ENCODE assay signal across 31 cellular contexts in genomic region chr5:74372051-74372450, GRCh38.
"Had no signal": no experiment of that assay in that cellular context is flagged by ENCODE, and none has a peak within 500 bp of the region (broad histone marks: within the 10 kb centered on the region; RNA-seq: fewer than 3 reads in every experiment).

No MANE protein-coding gene starts in this region.

- H3K9me3 Mint-ChIP-seq: activated B cell treated with CpG ODN at 0.5 μM for 24 hours; activated naive CD4-positive, alpha-beta T cell treated with anti-CD3 and anti-CD28 coated beads, Interleukin-2, amount 10 ng/mL, durations not matched to agents 7 days and 5 days; activated naive CD4-positive, alpha-beta T cell treated with anti-CD3 and anti-CD28 coated beads, Interleukin-2, amount 50 U/mL, for 72 hours; activated naive CD8-positive, alpha-beta T cell treated with anti-CD3 and anti-CD28 coated beads, Interleukin-2, amount 10 ng/mL, durations not matched to agents 7 days and 5 days; central memory CD8-positive, alpha-beta T cell; T-helper 2 cell treated with Interferon-gamma antibody and Interleukin-4, amounts not matched to agents 5 μg/mL and 100 μg/mL, for 36 hours had no signal

- H3K36me3 ChIP-seq: brain microvascular endothelial cell, esophagus squamous epithelium, gastroesophageal sphincter, heart right ventricle, WERI-Rb-1 had no signal

- H3K4me3 ChIP-seq: esophagus squamous epithelium, gastroesophageal sphincter, heart right ventricle had no signal

- ATAC-seq: activated CD4-positive, CD25-positive, alpha-beta regulatory T cell treated with anti-CD3 and anti-CD28 coated beads, Interleukin-2, amount 50 U/mL, for 24 hours; activated CD8-positive, alpha-beta memory T cell treated with anti-CD3 and anti-CD28 coated beads, Interleukin-2, amount 10 ng/mL, durations not matched to agents 7 days and 5 days; activated CD8-positive, alpha-beta T cell treated with anti-CD3 and anti-CD28 coated beads, Interleukin-2, amount 10 ng/mL, durations not matched to agents 7 days and 5 days; activated naive CD4-positive, alpha-beta T cell treated with anti-CD3 and anti-CD28 coated beads, Interleukin-2, amount 50 U/mL, for 72 hours; gastroesophageal sphincter; heart right ventricle; T-helper 17 cell had no signal

- H3K27me3 ChIP-seq: brain microvascular endothelial cell, esophagus squamous epithelium, gastroesophageal sphincter, heart right ventricle had no signal

- H3K4me1 Mint-ChIP-seq: activated B cell treated with CpG ODN at 0.5 μM for 24 hours; activated CD8-positive, alpha-beta memory T cell treated with anti-CD3 and anti-CD28 coated beads, Interleukin-2, amount 10 ng/mL, durations not matched to agents 7 days and 5 days; activated naive CD4-positive, alpha-beta T cell treated with anti-CD3 and anti-CD28 coated beads, Interleukin-2, amount 10 ng/mL, durations not matched to agents 7 days and 5 days; activated naive CD8-positive, alpha-beta T cell treated with anti-CD3 and anti-CD28 coated beads, Interleukin-2, amount 10 ng/mL, durations not matched to agents 7 days and 5 days; central memory CD8-positive, alpha-beta T cell; T-helper 17 cell had no signal

- H3K27ac Mint-ChIP-seq: activated B cell treated with CpG ODN at 0.5 μM for 24 hours; activated CD8-positive, alpha-beta memory T cell treated with anti-CD3 and anti-CD28 coated beads, Interleukin-2, amount 10 ng/mL, durations not matched to agents 7 days and 5 days; activated CD8-positive, alpha-beta T cell treated with anti-CD3 and anti-CD28 coated beads, Interleukin-2, amount 10 ng/mL, durations not matched to agents 7 days and 5 days; activated naive CD4-positive, alpha-beta T cell treated with anti-CD3 and anti-CD28 coated beads, Interleukin-2, amount 10 ng/mL, durations not matched to agents 7 days and 5 days; activated naive CD4-positive, alpha-beta T cell treated with anti-CD3 and anti-CD28 coated beads, Interleukin-2, amount 50 U/mL, for 72 hours; activated naive CD8-positive, alpha-beta T cell treated with anti-CD3 and anti-CD28 coated beads, Interleukin-2, amount 10 ng/mL, durations not matched to agents 7 days and 5 days; T-helper 17 cell; T-helper 2 cell treated with Interferon-gamma antibody and Interleukin-4, amounts not matched to agents 5 μg/mL and 100 μg/mL, for 36 hours had no signal

- H3K27me3 Mint-ChIP-seq: central memory CD8-positive, alpha-beta T cell had no signal

- H3K27ac ChIP-seq: brain microvascular endothelial cell, epithelial cell of prostate, esophagus squamous epithelium, gastroesophageal sphincter, heart right ventricle, WERI-Rb-1 had no signal

- H3K36me3 Mint-ChIP-seq: activated CD8-positive, alpha-beta memory T cell treated with anti-CD3 and anti-CD28 coated beads, Interleukin-2, amount 10 ng/mL, durations not matched to agents 7 days and 5 days; activated naive CD4-positive, alpha-beta T cell treated with anti-CD3 and anti-CD28 coated beads, Interleukin-2, amount 10 ng/mL, durations not matched to agents 7 days and 5 days; activated naive CD4-positive, alpha-beta T cell treated with anti-CD3 and anti-CD28 coated beads, Interleukin-2, amount 50 U/mL, for 72 hours; activated naive CD8-positive, alpha-beta T cell treated with anti-CD3 and anti-CD28 coated beads, Interleukin-2, amount 10 ng/mL, durations not matched to agents 7 days and 5 days had no signal

- DNase-seq: activated B cell treated with CpG ODN at 0.5 μM for 24 hours; activated CD4-positive, alpha-beta T cell treated with anti-CD3 and anti-CD28 coated beads for 48 hours; activated CD4-positive, alpha-beta T cell treated with anti-CD3 and anti-CD28 coated beads, Interleukin-2, amount 50 U/mL, for 1 hour; activated CD4-positive, alpha-beta T cell treated with anti-CD3 and anti-CD28 coated beads, Interleukin-2, amount 50 U/mL, for 48 hours; activated CD8-positive, alpha-beta memory T cell treated with anti-CD3 and anti-CD28 coated beads, Interleukin-2, amount 10 ng/mL, durations not matched to agents 7 days and 5 days; activated CD8-positive, alpha-beta memory T cell treated with anti-CD3 and anti-CD28 coated beads, Interleukin-2, amount 50 U/mL, for 4 hours; activated CD8-positive, alpha-beta T cell treated with anti-CD3 and anti-CD28 coated beads, Interleukin-2, amount 10 ng/mL, durations not matched to agents 7 days and 5 days; activated gamma-delta T cell; activated naive CD4-positive, alpha-beta T cell; activated naive CD4-positive, alpha-beta T cell treated with anti-CD3 and anti-CD28 coated beads, Interleukin-2, amount 10 ng/mL, durations not matched to agents 7 days and 5 days; activated naive CD8-positive, alpha-beta T cell treated with anti-CD3 and anti-CD28 coated beads, Interleukin-2, amount 10 ng/mL, durations not matched to agents 7 days and 5 days; activated T-cell treated with anti-CD3 and anti-CD28 coated beads, Interleukin-2, amount 50 U/mL, for 1 hour; activated T-cell treated with anti-CD3 and anti-CD28 coated beads, Interleukin-2, amount 50 U/mL, for 48 hours; anterior cingulate cortex; brain microvascular endothelial cell; cortex of kidney; dermis blood vessel endothelial cell; effector CD8-positive, alpha-beta T cell; esophagus squamous epithelium; foreskin melanocyte; heart right ventricle; T-helper 1 cell; T-helper 17 cell; T1000; WERI-Rb-1 had no signal

- H3K4me3 Mint-ChIP-seq: activated B cell treated with CpG ODN at 0.5 μM for 24 hours; activated CD8-positive, alpha-beta memory T cell treated with anti-CD3 and anti-CD28 coated beads, Interleukin-2, amount 10 ng/mL, durations not matched to agents 7 days and 5 days; activated CD8-positive, alpha-beta T cell treated with anti-CD3 and anti-CD28 coated beads, Interleukin-2, amount 10 ng/mL, durations not matched to agents 7 days and 5 days; activated naive CD4-positive, alpha-beta T cell treated with anti-CD3 and anti-CD28 coated beads, Interleukin-2, amount 10 ng/mL, durations not matched to agents 7 days and 5 days; activated naive CD8-positive, alpha-beta T cell treated with anti-CD3 and anti-CD28 coated beads, Interleukin-2, amount 10 ng/mL, durations not matched to agents 7 days and 5 days; central memory CD8-positive, alpha-beta T cell; T-helper 17 cell; T-helper 2 cell treated with Interferon-gamma antibody and Interleukin-4, amounts not matched to agents 5 μg/mL and 100 μg/mL, for 36 hours had no signal

- H3K9me3 ChIP-seq: esophagus squamous epithelium, gastroesophageal sphincter had no signal
